Comparison of ENCODE assay signal across 14 cellular contexts in the genomic region with DNA sequence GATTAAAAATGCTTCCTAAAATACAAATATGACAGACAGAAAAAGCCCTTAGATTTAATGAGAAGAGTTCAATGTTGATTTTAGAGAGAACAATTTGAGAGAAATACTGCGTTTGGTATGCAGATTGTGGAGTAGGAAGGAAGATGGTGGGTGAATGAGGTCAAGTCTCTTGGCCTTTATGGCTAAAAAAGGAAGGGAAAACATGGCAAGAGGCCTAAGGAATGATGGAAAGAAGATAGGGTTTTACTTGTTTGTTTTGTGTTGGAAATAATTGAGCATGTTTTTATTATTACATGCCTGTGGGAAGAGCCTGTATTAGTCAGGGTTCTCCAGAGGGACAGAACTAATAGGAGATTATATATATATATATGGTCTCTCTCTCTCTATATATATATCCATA.
DNase-seq lines count a peak whose midpoint lies in the region; ATAC-seq and TF ChIP-seq lines count a peak whose summit lies in the region.
"Had no signal": no experiment of that assay in that cellular context is flagged by ENCODE, and none has a peak within 500 bp of the region (broad histone marks: within the 10 kb centered on the region; RNA-seq: fewer than 3 reads in every experiment).

No MANE protein-coding gene starts in this region.

- CTCF ChIA-PET in AG04449 (lab: Yijun Ruan, JAX), result no interaction called here

- H3K4me3 ChIP-seq in AG04449 (ENCODE audit: low read depth, low read length), result no peak overlapping the region
- H3K4me3 ChIP-seq in fibroblast of villous mesenchyme (ENCODE audit: low read depth, low read length), result no peak overlapping the region
- H3K4me3 ChIP-seq in osteoblast (ENCODE audit: insufficient read depth, low read length), result no peak overlapping the region
- H3K4me3 ChIP-seq: BLaER1 treated with 17β-estradiol and CSF1 and Interleukin-3, amounts not matched to agents 10 nM and 100 nM; GM12878 had no signal

- H4K20me1 ChIP-seq in osteoblast (ENCODE audit: insufficient read depth, low read length), result no peaks in the 10 kb centered on the region
- H4K20me1 ChIP-seq: BLaER1 treated with 17β-estradiol and CSF1 and Interleukin-3, amounts not matched to agents 10 nM and 100 nM had no signal

- POLR2A ChIA-PET in AG04449 (lab: Yijun Ruan, JAX), result no interaction called here

- no peak overlapping the region for H3K4me3 Mint-ChIP-seq in activated T-cell treated with anti-CD3 and anti-CD28 coated beads, Interleukin-2, amount 50 U/mL, for 72 hours
- H3K4me3 Mint-ChIP-seq in T-helper 2 cell treated with Interferon-gamma antibody and Interleukin-4, amounts not matched to agents 5 μg/mL and 100 μg/mL, for 36 hours, result no peak overlapping the region
- H3K4me3 Mint-ChIP-seq: CD4-positive, CD25-positive, alpha-beta regulatory T cell had no signal

- H3K79me2 ChIP-seq in osteoblast (ENCODE audit: insufficient read depth, low read length), result no peaks in the 10 kb centered on the region

- no peak for ATAC-seq in activated T-cell treated with anti-CD3 and anti-CD28 coated beads, Interleukin-2, amount 50 U/mL, for 72 hours (replicated peaks in 1 of 2)
- ATAC-seq: GM12878 had no signal

- H2AFZ ChIP-seq in osteoblast (ENCODE audit: low read length), result no peak overlapping the region

- H3K9me3 ChIP-seq in osteoblast (ENCODE audit: low read depth, low read length), result no peaks in the 10 kb centered on the region

- no peaks in the 10 kb centered on the region for H3K4me1 Mint-ChIP-seq in activated T-cell treated with anti-CD3 and anti-CD28 coated beads, Interleukin-2, amount 50 U/mL, for 72 hours (ENCODE audit: low read depth)
- H3K4me1 Mint-ChIP-seq in T-helper 2 cell treated with Interferon-gamma antibody and Interleukin-4, amounts not matched to agents 5 μg/mL and 100 μg/mL, for 36 hours (ENCODE audit: low read depth), result no peaks in the 10 kb centered on the region
- H3K4me1 Mint-ChIP-seq: CD4-positive, CD25-positive, alpha-beta regulatory T cell had no signal

- no peak overlapping the region for H3K4me2 ChIP-seq in osteoblast (ENCODE audit: insufficient read depth, low read length)
- H3K4me2 ChIP-seq: BLaER1 treated with 17β-estradiol and CSF1 and Interleukin-3, amounts not matched to agents 10 nM and 100 nM had no signal

- H3K36me3 ChIP-seq in osteoblast (ENCODE audit: insufficient read depth, low read length), result no peaks in the 10 kb centered on the region
- H3K36me3 ChIP-seq: BLaER1 treated with 17β-estradiol and CSF1 and Interleukin-3, amounts not matched to agents 10 nM and 100 nM had no signal

- no peak overlapping the region for H3K27ac Mint-ChIP-seq in activated T-cell treated with anti-CD3 and anti-CD28 coated beads, Interleukin-2, amount 50 U/mL, for 72 hours
- no peak overlapping the region for H3K27ac Mint-ChIP-seq in T-helper 2 cell treated with Interferon-gamma antibody and Interleukin-4, amounts not matched to agents 5 μg/mL and 100 μg/mL, for 36 hours

- H3K36me3 Mint-ChIP-seq in activated T-cell treated with anti-CD3 and anti-CD28 coated beads, Interleukin-2, amount 50 U/mL, for 72 hours (ENCODE audit: insufficient read depth in 2 of 2), result no peaks in the 10 kb centered on the region
- H3K36me3 Mint-ChIP-seq in T-helper 2 cell treated with Interferon-gamma antibody and Interleukin-4, amounts not matched to agents 5 μg/mL and 100 μg/mL, for 36 hours (ENCODE audit: low read depth), result no peaks in the 10 kb centered on the region
- H3K36me3 Mint-ChIP-seq: CD4-positive, CD25-positive, alpha-beta regulatory T cell had no signal

- peaks cover 14% of the 10 kb centered on the region for H3K27me3 Mint-ChIP-seq in activated T-cell treated with anti-CD3 and anti-CD28 coated beads, Interleukin-2, amount 50 U/mL, for 72 hours (ENCODE audit: low read depth)
- no peaks in the 10 kb centered on the region for H3K27me3 Mint-ChIP-seq in T-helper 2 cell treated with Interferon-gamma antibody and Interleukin-4, amounts not matched to agents 5 μg/mL and 100 μg/mL, for 36 hours (ENCODE audit: low read depth)

- no peak for TF ChIP-seq CTCF in AG04449 (IDR thresholded peaks at IDR 0.05; ENCODE audit: insufficient read depth, low read length, missing control alignments)
- no peak for TF ChIP-seq CTCF in fibroblast of villous mesenchyme (IDR thresholded peaks at IDR 0.05; ENCODE audit: insufficient read depth, low read depth, low read length)
- no peak for TF ChIP-seq CTCF in osteoblast (IDR thresholded peaks at IDR 0.05; ENCODE audit: extremely low read depth, low read depth, low read length)

- H3K9me3 Mint-ChIP-seq in activated T-cell treated with anti-CD3 and anti-CD28 coated beads, Interleukin-2, amount 50 U/mL, for 72 hours, result peaks cover 0 to 2% of the 10 kb centered on the region in 2 donors
- H3K9me3 Mint-ChIP-seq in T-helper 2 cell treated with Interferon-gamma antibody and Interleukin-4, amounts not matched to agents 5 μg/mL and 100 μg/mL, for 36 hours, result no peaks in the 10 kb centered on the region

- no peak overlapping the region for H3K27ac ChIP-seq in osteoblast (ENCODE audit: low read depth, low read length)
- H3K27ac ChIP-seq: 22Rv1; BLaER1 treated with 17β-estradiol and CSF1 and Interleukin-3, amounts not matched to agents 10 nM and 100 nM had no signal

- DNase-seq in AG04449 (ENCODE audit: low read depth, low spot score), result peak; percentile 3
- DNase-seq in M059J (ENCODE audit: low read depth), result peak; percentile 17
- peak; percentile 16 for DNase-seq in fibroblast of villous mesenchyme (ENCODE audit: low read depth)
- peak; percentile 18 for DNase-seq in osteoblast (ENCODE audit: insufficient read length, low spot score, missing footprints)
- DNase-seq in activated T-cell treated with anti-CD3 and anti-CD28 coated beads, Interleukin-2, amount 50 U/mL, for 72 hours, result no peak
- DNase-seq in activated naive CD4-positive, alpha-beta T cell treated with Interleukin-2 at 50 U/mL for 16 hours, result no peak
- DNase-seq in T-helper 2 cell treated with Interferon-gamma antibody and Interleukin-4, amounts not matched to agents 5 μg/mL and 100 μg/mL, for 36 hours (ENCODE audit: low spot score), result no peak
- DNase-seq: AML-193; CD4-positive, CD25-positive, alpha-beta regulatory T cell; DMS53; HCEC 1CT had no signal

- H3K27me3 ChIP-seq in osteoblast (ENCODE audit: insufficient read depth, low read length), result no peaks in the 10 kb centered on the region
- H3K27me3 ChIP-seq: BLaER1 treated with 17β-estradiol and CSF1 and Interleukin-3, amounts not matched to agents 10 nM and 100 nM had no signal

- no peaks in the 10 kb centered on the region for H3K4me1 ChIP-seq in osteoblast (ENCODE audit: insufficient read depth, low read length)
- H3K4me1 ChIP-seq: BLaER1 treated with 17β-estradiol and CSF1 and Interleukin-3, amounts not matched to agents 10 nM and 100 nM had no signal

Comparison
In these comparisons a context has a peak if more than half of its experiments do, and no peak if none do; other contexts are left out.
1. DNase-seq: peak in AG04449 (single experiment), M059J (single experiment), fibroblast of villous mesenchyme (single experiment) and osteoblast (single experiment); none in activated T-cell treated with anti-CD3 and anti-CD28 coated beads, Interleukin-2, amount 50 U/mL, for 72 hours (0 of 2), activated naive CD4-positive, alpha-beta T cell treated with Interleukin-2 at 50 U/mL for 16 hours (single experiment) and T-helper 2 cell treated with Interferon-gamma antibody and Interleukin-4, amounts not matched to agents 5 μg/mL and 100 μg/mL, for 36 hours (single experiment).